ENCODE assay signal across 2 cellular contexts in the genomic region with DNA sequence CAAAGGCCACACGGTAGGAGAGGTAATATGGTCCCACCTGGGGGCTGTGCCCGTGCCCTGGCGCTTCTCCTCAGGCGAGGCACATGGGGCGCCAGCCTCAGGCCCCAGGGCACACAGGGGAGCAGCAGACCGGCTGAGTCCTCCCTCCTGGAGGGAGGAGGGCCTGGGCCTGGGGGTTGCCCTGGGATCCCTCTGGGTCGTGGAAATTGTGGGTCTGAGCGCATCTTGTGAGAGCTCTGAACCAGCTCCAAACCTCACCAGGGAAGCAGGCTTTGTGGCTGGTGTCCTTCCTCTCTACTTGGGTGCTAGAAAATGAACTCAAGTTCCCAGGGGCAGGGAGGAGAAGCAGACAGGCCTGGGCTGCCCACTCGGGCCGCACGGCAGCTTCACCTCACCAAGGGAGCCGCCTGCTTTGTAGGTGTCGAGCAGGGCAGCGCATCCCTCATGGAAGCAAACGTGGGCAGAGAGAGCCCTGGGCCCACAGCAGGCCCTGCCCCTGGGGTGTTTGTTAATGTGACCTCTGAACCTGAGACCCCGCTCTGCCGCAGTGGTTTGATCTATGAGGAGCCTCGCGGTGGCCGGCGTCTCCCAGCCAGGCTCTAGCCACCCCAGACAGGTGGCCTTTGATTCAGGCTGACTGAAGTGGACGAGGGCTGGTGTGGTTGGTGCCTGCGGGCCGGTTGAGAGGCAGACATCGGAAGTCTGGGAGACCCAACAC.
TF ChIP-seq lines count a peak whose summit lies in the region.

No MANE protein-coding gene starts in this region.

TF ChIP-seq in H1, 55 proteins besides CTCF, POLR2A, EP300 and RAD21:
- TF ChIP-seq SRF (IDR thresholded peaks at IDR 0.05; ENCODE audit: low read depth, low read length) (no peak), SIRT6 (IDR thresholded peaks at IDR 0.05; ENCODE audit: low read length) (no peak), CHD1 (IDR thresholded peaks at IDR 0.05; ENCODE audit: low read depth, low read length) (no peak), PHF8 (conservative IDR thresholded peaks at IDR 0.05; ENCODE audit: low read depth, low read length) (no peak), BRCA1 (IDR thresholded peaks at IDR 0.05; ENCODE audit: low read depth, low read length) (no peak), POU5F1 (IDR thresholded peaks at IDR 0.05; ENCODE audit: low read depth, low read length) (no peak), RFX5 (IDR thresholded peaks at IDR 0.05; ENCODE audit: borderline replicate concordance, low read depth, low read length) (no peak), EZH2 (IDR thresholded peaks at IDR 0.05; ENCODE audit: low read depth, low read length, severe bottlenecking) (no peak), SP1 (IDR thresholded peaks at IDR 0.05; ENCODE audit: low read depth, low read length) (no peak), CREB1 (IDR thresholded peaks at IDR 0.05) (no peak)
- TF ChIP-seq, protein P1, sequence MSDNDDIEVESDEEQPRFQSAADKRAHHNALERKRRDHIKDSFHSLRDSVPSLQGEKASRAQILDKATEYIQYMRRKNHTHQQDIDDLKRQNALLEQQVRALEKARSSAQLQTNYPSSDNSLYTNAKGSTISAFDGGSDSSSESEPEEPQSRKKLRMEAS (IDR thresholded peaks at IDR 0.05): no peak
- TF ChIP-seq, protein P2, sequence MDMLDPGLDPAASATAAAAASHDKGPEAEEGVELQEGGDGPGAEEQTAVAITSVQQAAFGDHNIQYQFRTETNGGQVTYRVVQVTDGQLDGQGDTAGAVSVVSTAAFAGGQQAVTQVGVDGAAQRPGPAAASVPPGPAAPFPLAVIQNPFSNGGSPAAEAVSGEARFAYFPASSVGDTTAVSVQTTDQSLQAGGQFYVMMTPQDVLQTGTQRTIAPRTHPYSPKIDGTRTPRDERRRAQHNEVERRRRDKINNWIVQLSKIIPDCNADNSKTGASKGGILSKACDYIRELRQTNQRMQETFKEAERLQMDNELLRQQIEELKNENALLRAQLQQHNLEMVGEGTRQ (IDR thresholded peaks at IDR 0.05; ENCODE audit: low read length): no peak
- TF ChIP-seq, protein P3, sequence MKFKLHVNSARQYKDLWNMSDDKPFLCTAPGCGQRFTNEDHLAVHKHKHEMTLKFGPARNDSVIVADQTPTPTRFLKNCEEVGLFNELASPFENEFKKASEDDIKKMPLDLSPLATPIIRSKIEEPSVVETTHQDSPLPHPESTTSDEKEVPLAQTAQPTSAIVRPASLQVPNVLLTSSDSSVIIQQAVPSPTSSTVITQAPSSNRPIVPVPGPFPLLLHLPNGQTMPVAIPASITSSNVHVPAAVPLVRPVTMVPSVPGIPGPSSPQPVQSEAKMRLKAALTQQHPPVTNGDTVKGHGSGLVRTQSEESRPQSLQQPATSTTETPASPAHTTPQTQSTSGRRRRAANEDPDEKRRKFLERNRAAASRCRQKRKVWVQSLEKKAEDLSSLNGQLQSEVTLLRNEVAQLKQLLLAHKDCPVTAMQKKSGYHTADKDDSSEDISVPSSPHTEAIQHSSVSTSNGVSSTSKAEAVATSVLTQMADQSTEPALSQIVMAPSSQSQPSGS (IDR thresholded peaks at IDR 0.05; ENCODE audit: low read length): no peak

TF ChIP-seq in HepG2, 621 proteins besides CTCF, POLR2A, EP300 and RAD21:
- TF ChIP-seq ZNF343 (CRISPR knock-in tag; IDR thresholded peaks at IDR 0.05) (no peak), ZNF790 (CRISPR knock-in tag; IDR thresholded peaks at IDR 0.05; ENCODE audit: borderline replicate concordance) (no peak), TBP (CRISPR knock-in tag; IDR thresholded peaks at IDR 0.05) (no peak), ZNF678 (CRISPR knock-in tag; IDR thresholded peaks at IDR 0.05) (no peak), TCF12 (IDR thresholded peaks at IDR 0.05) (no peak), TCF12 (CRISPR knock-in tag; IDR thresholded peaks at IDR 0.05) (no peak), SALL2 (CRISPR knock-in tag; IDR thresholded peaks at IDR 0.05) (no peak), ZNF652 (CRISPR knock-in tag; IDR thresholded peaks at IDR 0.05; ENCODE audit: borderline replicate concordance, low read depth) (no peak), HHEX (CRISPR knock-in tag; IDR thresholded peaks at IDR 0.05) (no peak), NFYC (CRISPR knock-in tag; IDR thresholded peaks at IDR 0.05) (no peak), ZNF441 (CRISPR knock-in tag; IDR thresholded peaks at IDR 0.05; ENCODE audit: borderline replicate concordance) (no peak), ZBTB7B (CRISPR knock-in tag; IDR thresholded peaks at IDR 0.05) (no peak), ZNF737 (CRISPR knock-in tag; IDR thresholded peaks at IDR 0.05; ENCODE audit: borderline replicate concordance) (no peak), KMT2B (CRISPR knock-in tag; IDR thresholded peaks at IDR 0.05) (no peak), PHF21A (CRISPR knock-in tag; IDR thresholded peaks at IDR 0.05) (no peak)
- TF ChIP-seq, protein P4, sequence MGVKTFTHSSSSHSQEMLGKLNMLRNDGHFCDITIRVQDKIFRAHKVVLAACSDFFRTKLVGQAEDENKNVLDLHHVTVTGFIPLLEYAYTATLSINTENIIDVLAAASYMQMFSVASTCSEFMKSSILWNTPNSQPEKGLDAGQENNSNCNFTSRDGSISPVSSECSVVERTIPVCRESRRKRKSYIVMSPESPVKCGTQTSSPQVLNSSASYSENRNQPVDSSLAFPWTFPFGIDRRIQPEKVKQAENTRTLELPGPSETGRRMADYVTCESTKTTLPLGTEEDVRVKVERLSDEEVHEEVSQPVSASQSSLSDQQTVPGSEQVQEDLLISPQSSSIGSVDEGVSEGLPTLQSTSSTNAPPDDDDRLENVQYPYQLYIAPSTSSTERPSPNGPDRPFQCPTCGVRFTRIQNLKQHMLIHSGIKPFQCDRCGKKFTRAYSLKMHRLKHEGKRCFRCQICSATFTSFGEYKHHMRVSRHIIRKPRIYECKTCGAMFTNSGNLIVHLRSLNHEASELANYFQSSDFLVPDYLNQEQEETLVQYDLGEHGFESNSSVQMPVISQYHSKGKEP (CRISPR knock-in tag; IDR thresholded peaks at IDR 0.05): no peak
- TF ChIP-seq, protein P5, sequence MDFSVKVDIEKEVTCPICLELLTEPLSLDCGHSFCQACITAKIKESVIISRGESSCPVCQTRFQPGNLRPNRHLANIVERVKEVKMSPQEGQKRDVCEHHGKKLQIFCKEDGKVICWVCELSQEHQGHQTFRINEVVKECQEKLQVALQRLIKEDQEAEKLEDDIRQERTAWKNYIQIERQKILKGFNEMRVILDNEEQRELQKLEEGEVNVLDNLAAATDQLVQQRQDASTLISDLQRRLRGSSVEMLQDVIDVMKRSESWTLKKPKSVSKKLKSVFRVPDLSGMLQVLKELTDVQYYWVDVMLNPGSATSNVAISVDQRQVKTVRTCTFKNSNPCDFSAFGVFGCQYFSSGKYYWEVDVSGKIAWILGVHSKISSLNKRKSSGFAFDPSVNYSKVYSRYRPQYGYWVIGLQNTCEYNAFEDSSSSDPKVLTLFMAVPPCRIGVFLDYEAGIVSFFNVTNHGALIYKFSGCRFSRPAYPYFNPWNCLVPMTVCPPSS (IDR thresholded peaks at IDR 0.05): no peak
